Comparison of ENCODE assay signal across 1 cellular context in the genomic region with DNA sequence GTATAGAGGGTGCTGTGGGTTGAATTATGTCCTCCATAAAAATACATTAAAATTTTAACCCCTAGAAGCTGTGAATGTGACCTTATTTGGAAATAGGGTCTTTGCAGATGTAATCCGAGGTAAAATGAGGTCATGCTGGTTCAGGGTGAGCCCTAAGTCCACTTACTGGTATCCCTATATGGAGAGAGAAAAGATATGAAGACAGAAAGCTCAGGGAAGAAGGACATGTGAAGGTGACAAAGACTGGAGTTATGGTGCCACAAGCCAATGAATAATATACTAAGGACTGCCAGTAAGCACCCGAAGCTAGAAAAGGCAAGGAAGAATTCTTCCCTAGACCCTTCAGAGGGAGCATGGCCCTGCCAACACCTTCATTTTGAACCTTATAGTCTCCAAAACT.
TF ChIP-seq lines count a peak whose summit lies in the region.

No MANE protein-coding gene starts in this region.

TF ChIP-seq in GM23338, 12 proteins besides CTCF, POLR2A, EP300 and RAD21 (continued from another document):
- TF ChIP-seq, protein P1, sequence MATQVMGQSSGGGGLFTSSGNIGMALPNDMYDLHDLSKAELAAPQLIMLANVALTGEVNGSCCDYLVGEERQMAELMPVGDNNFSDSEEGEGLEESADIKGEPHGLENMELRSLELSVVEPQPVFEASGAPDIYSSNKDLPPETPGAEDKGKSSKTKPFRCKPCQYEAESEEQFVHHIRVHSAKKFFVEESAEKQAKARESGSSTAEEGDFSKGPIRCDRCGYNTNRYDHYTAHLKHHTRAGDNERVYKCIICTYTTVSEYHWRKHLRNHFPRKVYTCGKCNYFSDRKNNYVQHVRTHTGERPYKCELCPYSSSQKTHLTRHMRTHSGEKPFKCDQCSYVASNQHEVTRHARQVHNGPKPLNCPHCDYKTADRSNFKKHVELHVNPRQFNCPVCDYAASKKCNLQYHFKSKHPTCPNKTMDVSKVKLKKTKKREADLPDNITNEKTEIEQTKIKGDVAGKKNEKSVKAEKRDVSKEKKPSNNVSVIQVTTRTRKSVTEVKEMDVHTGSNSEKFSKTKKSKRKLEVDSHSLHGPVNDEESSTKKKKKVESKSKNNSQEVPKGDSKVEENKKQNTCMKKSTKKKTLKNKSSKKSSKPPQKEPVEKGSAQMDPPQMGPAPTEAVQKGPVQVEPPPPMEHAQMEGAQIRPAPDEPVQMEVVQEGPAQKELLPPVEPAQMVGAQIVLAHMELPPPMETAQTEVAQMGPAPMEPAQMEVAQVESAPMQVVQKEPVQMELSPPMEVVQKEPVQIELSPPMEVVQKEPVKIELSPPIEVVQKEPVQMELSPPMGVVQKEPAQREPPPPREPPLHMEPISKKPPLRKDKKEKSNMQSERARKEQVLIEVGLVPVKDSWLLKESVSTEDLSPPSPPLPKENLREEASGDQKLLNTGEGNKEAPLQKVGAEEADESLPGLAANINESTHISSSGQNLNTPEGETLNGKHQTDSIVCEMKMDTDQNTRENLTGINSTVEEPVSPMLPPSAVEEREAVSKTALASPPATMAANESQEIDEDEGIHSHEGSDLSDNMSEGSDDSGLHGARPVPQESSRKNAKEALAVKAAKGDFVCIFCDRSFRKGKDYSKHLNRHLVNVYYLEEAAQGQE (IDR thresholded peaks at IDR 0.05; ENCODE audit: unreplicated experiment), result no peak
- TF ChIP-seq POLR2AphosphoS5 (IDR thresholded peaks at IDR 0.05; ENCODE audit: low read depth), result no peak
- TF ChIP-seq, protein P2, sequence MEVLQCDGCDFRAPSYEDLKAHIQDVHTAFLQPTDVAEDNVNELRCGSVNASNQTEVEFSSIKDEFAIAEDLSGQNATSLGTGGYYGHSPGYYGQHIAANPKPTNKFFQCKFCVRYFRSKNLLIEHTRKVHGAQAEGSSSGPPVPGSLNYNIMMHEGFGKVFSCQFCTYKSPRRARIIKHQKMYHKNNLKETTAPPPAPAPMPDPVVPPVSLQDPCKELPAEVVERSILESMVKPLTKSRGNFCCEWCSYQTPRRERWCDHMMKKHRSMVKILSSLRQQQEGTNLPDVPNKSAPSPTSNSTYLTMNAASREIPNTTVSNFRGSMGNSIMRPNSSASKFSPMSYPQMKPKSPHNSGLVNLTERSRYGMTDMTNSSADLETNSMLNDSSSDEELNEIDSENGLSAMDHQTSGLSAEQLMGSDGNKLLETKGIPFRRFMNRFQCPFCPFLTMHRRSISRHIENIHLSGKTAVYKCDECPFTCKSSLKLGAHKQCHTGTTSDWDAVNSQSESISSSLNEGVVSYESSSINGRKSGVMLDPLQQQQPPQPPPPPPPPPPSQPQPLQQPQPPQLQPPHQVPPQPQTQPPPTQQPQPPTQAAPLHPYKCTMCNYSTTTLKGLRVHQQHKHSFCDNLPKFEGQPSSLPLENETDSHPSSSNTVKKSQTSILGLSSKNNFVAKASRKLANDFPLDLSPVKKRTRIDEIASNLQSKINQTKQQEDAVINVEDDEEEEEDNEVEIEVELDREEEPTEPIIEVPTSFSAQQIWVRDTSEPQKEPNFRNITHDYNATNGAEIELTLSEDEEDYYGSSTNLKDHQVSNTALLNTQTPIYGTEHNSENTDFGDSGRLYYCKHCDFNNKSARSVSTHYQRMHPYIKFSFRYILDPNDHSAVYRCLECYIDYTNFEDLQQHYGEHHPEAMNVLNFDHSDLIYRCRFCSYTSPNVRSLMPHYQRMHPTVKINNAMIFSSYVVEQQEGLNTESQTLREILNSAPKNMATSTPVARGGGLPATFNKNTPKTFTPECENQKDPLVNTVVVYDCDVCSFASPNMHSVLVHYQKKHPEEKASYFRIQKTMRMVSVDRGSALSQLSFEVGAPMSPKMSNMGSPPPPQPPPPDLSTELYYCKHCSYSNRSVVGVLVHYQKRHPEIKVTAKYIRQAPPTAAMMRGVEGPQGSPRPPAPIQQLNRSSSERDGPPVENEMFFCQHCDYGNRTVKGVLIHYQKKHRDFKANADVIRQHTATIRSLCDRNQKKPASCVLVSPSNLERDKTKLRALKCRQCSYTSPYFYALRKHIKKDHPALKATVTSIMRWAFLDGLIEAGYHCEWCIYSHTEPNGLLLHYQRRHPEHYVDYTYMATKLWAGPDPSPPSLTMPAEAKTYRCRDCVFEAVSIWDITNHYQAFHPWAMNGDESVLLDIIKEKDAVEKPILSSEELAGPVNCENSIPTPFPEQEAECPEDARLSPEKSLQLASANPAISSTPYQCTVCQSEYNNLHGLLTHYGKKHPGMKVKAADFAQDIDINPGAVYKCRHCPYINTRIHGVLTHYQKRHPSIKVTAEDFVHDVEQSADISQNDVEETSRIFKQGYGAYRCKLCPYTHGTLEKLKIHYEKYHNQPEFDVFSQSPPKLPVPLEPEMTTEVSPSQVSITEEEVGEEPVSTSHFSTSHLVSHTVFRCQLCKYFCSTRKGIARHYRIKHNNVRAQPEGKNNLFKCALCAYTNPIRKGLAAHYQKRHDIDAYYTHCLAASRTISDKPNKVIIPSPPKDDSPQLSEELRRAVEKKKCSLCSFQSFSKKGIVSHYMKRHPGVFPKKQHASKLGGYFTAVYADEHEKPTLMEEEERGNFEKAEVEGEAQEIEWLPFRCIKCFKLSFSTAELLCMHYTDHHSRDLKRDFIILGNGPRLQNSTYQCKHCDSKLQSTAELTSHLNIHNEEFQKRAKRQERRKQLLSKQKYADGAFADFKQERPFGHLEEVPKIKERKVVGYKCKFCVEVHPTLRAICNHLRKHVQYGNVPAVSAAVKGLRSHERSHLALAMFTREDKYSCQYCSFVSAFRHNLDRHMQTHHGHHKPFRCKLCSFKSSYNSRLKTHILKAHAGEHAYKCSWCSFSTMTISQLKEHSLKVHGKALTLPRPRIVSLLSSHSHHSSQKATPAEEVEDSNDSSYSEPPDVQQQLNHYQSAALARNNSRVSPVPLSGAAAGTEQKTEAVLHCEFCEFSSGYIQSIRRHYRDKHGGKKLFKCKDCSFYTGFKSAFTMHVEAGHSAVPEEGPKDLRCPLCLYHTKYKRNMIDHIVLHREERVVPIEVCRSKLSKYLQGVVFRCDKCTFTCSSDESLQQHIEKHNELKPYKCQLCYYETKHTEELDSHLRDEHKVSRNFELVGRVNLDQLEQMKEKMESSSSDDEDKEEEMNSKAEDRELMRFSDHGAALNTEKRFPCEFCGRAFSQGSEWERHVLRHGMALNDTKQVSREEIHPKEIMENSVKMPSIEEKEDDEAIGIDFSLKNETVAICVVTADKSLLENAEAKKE (CRISPR knock-in tag; IDR thresholded peaks at IDR 0.05), result no peak
TF ChIP-seq in GM23338: peak in this region for 0.
